In genomic region chr4:86544313-86544966, GRCh38 we compare ENCODE assay signal across 1 cellular context.
A peak's percentile ranks its signal among the peaks of the same experiment; 100 is the strongest.
TF ChIP-seq lines count a peak whose summit lies in the region.

No MANE protein-coding gene starts in this region.

TF ChIP-seq in GM12878, 131 proteins besides CTCF, POLR2A, EP300 and RAD21 (continued from another document and continues in another):
- TF ChIP-seq, protein P1, sequence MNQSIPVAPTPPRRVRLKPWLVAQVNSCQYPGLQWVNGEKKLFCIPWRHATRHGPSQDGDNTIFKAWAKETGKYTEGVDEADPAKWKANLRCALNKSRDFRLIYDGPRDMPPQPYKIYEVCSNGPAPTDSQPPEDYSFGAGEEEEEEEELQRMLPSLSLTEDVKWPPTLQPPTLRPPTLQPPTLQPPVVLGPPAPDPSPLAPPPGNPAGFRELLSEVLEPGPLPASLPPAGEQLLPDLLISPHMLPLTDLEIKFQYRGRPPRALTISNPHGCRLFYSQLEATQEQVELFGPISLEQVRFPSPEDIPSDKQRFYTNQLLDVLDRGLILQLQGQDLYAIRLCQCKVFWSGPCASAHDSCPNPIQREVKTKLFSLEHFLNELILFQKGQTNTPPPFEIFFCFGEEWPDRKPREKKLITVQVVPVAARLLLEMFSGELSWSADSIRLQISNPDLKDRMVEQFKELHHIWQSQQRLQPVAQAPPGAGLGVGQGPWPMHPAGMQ (IDR thresholded peaks at IDR 0.05; ENCODE audit: borderline replicate concordance): no peak
- TF ChIP-seq NBN (IDR thresholded peaks at IDR 0.05): 0 out of 2 replicates have a peak, but pooled peaks have one; percentile 20
- TF ChIP-seq, protein P2, sequence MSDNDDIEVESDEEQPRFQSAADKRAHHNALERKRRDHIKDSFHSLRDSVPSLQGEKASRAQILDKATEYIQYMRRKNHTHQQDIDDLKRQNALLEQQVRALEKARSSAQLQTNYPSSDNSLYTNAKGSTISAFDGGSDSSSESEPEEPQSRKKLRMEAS (IDR thresholded peaks at IDR 0.05; ENCODE audit: low read depth, low read length): no peak
- peak in 1 of 2 experiments; percentile 83; a peak in 2 of 4 replicates for TF ChIP-seq ETV6 (conservative IDR thresholded peaks at IDR 0.05 in 1 of 2, IDR thresholded peaks at IDR 0.05 in 1 of 2; ENCODE audit: borderline replicate concordance in 1 of 2, low read depth in 1 of 2)
- TF ChIP-seq, protein P3, sequence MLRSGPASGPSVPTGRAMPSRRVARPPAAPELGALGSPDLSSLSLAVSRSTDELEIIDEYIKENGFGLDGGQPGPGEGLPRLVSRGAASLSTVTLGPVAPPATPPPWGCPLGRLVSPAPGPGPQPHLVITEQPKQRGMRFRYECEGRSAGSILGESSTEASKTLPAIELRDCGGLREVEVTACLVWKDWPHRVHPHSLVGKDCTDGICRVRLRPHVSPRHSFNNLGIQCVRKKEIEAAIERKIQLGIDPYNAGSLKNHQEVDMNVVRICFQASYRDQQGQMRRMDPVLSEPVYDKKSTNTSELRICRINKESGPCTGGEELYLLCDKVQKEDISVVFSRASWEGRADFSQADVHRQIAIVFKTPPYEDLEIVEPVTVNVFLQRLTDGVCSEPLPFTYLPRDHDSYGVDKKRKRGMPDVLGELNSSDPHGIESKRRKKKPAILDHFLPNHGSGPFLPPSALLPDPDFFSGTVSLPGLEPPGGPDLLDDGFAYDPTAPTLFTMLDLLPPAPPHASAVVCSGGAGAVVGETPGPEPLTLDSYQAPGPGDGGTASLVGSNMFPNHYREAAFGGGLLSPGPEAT (IDR thresholded peaks at IDR 0.05; ENCODE audit: low read depth): no peak; the same call in 1 of the 2 replicates
- TF ChIP-seq PAX8 (IDR thresholded peaks at IDR 0.05): no peak
- TF ChIP-seq SMAD5 (IDR thresholded peaks at IDR 0.05; ENCODE audit: low read depth): no peak
- no peak for TF ChIP-seq BACH1 (IDR thresholded peaks at IDR 0.05; ENCODE audit: borderline replicate concordance)
- TF ChIP-seq CHD2 (IDR thresholded peaks at IDR 0.05; ENCODE audit: borderline replicate concordance, low read depth, low read length): no peak
- peak; percentile 62 for TF ChIP-seq CREM (IDR thresholded peaks at IDR 0.05; ENCODE audit: low read depth)
- TF ChIP-seq BMI1 (IDR thresholded peaks at IDR 0.05; ENCODE audit: borderline replicate concordance): no peak
- TF ChIP-seq SREBF2 (IDR thresholded peaks at IDR 0.05; ENCODE audit: low read length): no peak
- TF ChIP-seq HDAC6 (IDR thresholded peaks at IDR 0.05; ENCODE audit: unreplicated experiment): no peak
- no peak for TF ChIP-seq BCL3 (IDR thresholded peaks at IDR 0.05; ENCODE audit: borderline replicate concordance, insufficient read depth, low read depth, low read length, poor library complexity, severe bottlenecking)
- no peak for TF ChIP-seq TAF1 (IDR thresholded peaks at IDR 0.05; ENCODE audit: borderline replicate concordance, low read depth, low read length)
- TF ChIP-seq, protein P4, sequence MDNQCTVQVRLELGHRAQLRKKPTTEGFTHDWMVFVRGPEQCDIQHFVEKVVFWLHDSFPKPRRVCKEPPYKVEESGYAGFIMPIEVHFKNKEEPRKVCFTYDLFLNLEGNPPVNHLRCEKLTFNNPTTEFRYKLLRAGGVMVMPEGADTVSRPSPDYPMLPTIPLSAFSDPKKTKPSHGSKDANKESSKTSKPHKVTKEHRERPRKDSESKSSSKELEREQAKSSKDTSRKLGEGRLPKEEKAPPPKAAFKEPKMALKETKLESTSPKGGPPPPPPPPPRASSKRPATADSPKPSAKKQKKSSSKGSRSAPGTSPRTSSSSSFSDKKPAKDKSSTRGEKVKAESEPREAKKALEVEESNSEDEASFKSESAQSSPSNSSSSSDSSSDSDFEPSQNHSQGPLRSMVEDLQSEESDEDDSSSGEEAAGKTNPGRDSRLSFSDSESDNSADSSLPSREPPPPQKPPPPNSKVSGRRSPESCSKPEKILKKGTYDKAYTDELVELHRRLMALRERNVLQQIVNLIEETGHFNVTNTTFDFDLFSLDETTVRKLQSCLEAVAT (IDR thresholded peaks at IDR 0.05): no peak
- TF ChIP-seq CHD1 (IDR thresholded peaks at IDR 0.05; ENCODE audit: low read depth, low read length): no peak
- no peak for TF ChIP-seq HDAC2 (IDR thresholded peaks at IDR 0.05)
- no peak for TF ChIP-seq MEF2A (IDR thresholded peaks at IDR 0.05; ENCODE audit: insufficient read depth, low read depth, low read length)
- no peak for TF ChIP-seq POLR2AphosphoS2 (IDR thresholded peaks at IDR 0.05; ENCODE audit: low read depth, low read length)
- no peak for TF ChIP-seq ZNF217 (IDR thresholded peaks at IDR 0.05)
- TF ChIP-seq E2F4 (IDR thresholded peaks at IDR 0.05; ENCODE audit: low read depth, low read length): no peak
- peak; percentile 4 to 43; a peak in 2 of 4 replicates for TF ChIP-seq IKZF2 (IDR thresholded peaks at IDR 0.05)
- TF ChIP-seq NFXL1 (IDR thresholded peaks at IDR 0.05; ENCODE audit: borderline replicate concordance): no peak
- TF ChIP-seq RAD51 (IDR thresholded peaks at IDR 0.05): no peak
- no peak for TF ChIP-seq HDGF (IDR thresholded peaks at IDR 0.05)
- TF ChIP-seq ZBTB4 (CRISPR knock-in tag; IDR thresholded peaks at IDR 0.05): no peak
- TF ChIP-seq ZNF687 (IDR thresholded peaks at IDR 0.05): peak; percentile 17; the same call in 1 of the 2 replicates
- TF ChIP-seq CREB1 (IDR thresholded peaks at IDR 0.05; ENCODE audit: low read depth): no peak
- no peak for TF ChIP-seq E2F8 (IDR thresholded peaks at IDR 0.05; ENCODE audit: low read depth, partially characterized antibody)
- no peak for TF ChIP-seq FOS (IDR thresholded peaks at IDR 0.05; ENCODE audit: borderline replicate concordance, extremely low read depth, insufficient read length)
- no peak for TF ChIP-seq GATAD2B (conservative IDR thresholded peaks at IDR 0.05; ENCODE audit: low read depth)
- no peak for TF ChIP-seq REST (IDR thresholded peaks at IDR 0.05; ENCODE audit: low read depth, low read length)
- no peak for TF ChIP-seq MYC (IDR thresholded peaks at IDR 0.05; ENCODE audit: insufficient read depth, insufficient read length, insufficient replicate concordance, low read length, severe bottlenecking)
- no peak for TF ChIP-seq EZH2 (IDR thresholded peaks at IDR 0.05; ENCODE audit: borderline replicate concordance, control insufficient read depth, low read depth, low read length)
- no peak for TF ChIP-seq POU2F2 (IDR thresholded peaks at IDR 0.05; ENCODE audit: borderline replicate concordance, low read depth, low read length)
- no peak for TF ChIP-seq RELA (IDR thresholded peaks at IDR 0.05; ENCODE audit: borderline replicate concordance, partially characterized antibody)
- peak; percentile 73; the same call in 1 of the 2 replicates for TF ChIP-seq FOXM1 (IDR thresholded peaks at IDR 0.05; ENCODE audit: low read depth, low read length)
- no peak for TF ChIP-seq RFX5 (IDR thresholded peaks at IDR 0.05; ENCODE audit: low read depth, low read length)
